ENCODE assay signal across 1 cellular context in genomic region chrX:1659664-1660461, GRCh38.
TF ChIP-seq lines count a peak whose summit lies in the region.

No MANE protein-coding gene starts in this region.

TF ChIP-seq in HepG2, 621 proteins besides CTCF, POLR2A, EP300 and RAD21:
- TF ChIP-seq MNT (IDR thresholded peaks at IDR 0.05) (peak; percentile 44; the same call in 1 of the 2 replicates), TBX2 (CRISPR knock-in tag; IDR thresholded peaks at IDR 0.05; ENCODE audit: borderline replicate concordance) (no peak)
